8 cellular contexts compared by ENCODE assay signal in genomic region chr5:79229357-79230174, GRCh38. TPM values are rescaled to one million over a fixed set of nuclear protein-coding genes. Genes with fewer than 3 reads are reported as not detected.
DNase-seq lines count a peak whose midpoint lies in the region; ATAC-seq and TF ChIP-seq lines count a peak whose summit lies in the region.

No MANE protein-coding gene starts in this region.

- H3K27me3 Mint-ChIP-seq in activated T-cell treated with anti-CD3 and anti-CD28 coated beads, Interleukin-2, amount 50 U/mL, for 4 hours (ENCODE audit: low read depth): no peaks in the 10 kb centered on the region
- no peaks in the 10 kb centered on the region for H3K27me3 Mint-ChIP-seq in natural killer cell (ENCODE audit: low read depth in 2 of 2)

- no peaks in the 10 kb centered on the region for H3K36me3 Mint-ChIP-seq in activated T-cell treated with anti-CD3 and anti-CD28 coated beads, Interleukin-2, amount 50 U/mL, for 4 hours (ENCODE audit: insufficient read depth)
- H3K36me3 Mint-ChIP-seq in natural killer cell: no peaks in the 10 kb centered on the region

- no peak overlapping the region for H3K4me3 Mint-ChIP-seq in activated T-cell treated with anti-CD3 and anti-CD28 coated beads, Interleukin-2, amount 50 U/mL, for 4 hours
- no peak overlapping the region for H3K4me3 Mint-ChIP-seq in natural killer cell

- TF ChIP-seq CTCF in natural killer cell (IDR thresholded peaks at IDR 0.05): no peak

- intact Hi-C loops in natural killer cell (cut with micrococcal nuclease): loop anchor here (10.0 kb wide), 1 partner anchor 285 kb away; the partner anchor contains the start of gene HOMER1

- peaks cover 7% of the 10 kb centered on the region for H3K4me1 Mint-ChIP-seq in activated T-cell treated with anti-CD3 and anti-CD28 coated beads, Interleukin-2, amount 50 U/mL, for 4 hours (ENCODE audit: low read depth)
- H3K4me1 Mint-ChIP-seq in natural killer cell: no peaks in the 10 kb centered on the region

- peak; percentile 71 to 74 for ATAC-seq in activated T-cell treated with anti-CD3 and anti-CD28 coated beads, Interleukin-2, amount 50 U/mL, for 4 hours
- peak; percentile 65 for ATAC-seq in HG02840 (IDR thresholded peaks at IDR 0.05; ENCODE audit: low FRiP score, unreplicated experiment)
- peak; percentile 63 to 69 (median 66) for ATAC-seq in natural killer cell
- no peak for ATAC-seq in GM21528 (IDR thresholded peaks at IDR 0.05; ENCODE audit: low FRiP score, unreplicated experiment)
- ATAC-seq in GM19328 (IDR thresholded peaks at IDR 0.05; ENCODE audit: unreplicated experiment): no peak

- H3K9me3 Mint-ChIP-seq in activated T-cell treated with anti-CD3 and anti-CD28 coated beads, Interleukin-2, amount 50 U/mL, for 4 hours: no peaks in the 10 kb centered on the region
- no peaks in the 10 kb centered on the region for H3K9me3 Mint-ChIP-seq in natural killer cell

- no peak for DNase-seq in activated T-cell treated with anti-CD3 and anti-CD28 coated beads, Interleukin-2, amount 50 U/mL, for 4 hours
- DNase-seq in activated T-cell treated with anti-CD3 and anti-CD28 coated beads for 4 hours (no peak), RPMI8226 (peak; percentile 42), natural killer cell (no peak)
- no peak for DNase-seq in activated CD8-positive, alpha-beta memory T cell treated with anti-CD3 and anti-CD28 coated beads, Interleukin-2, amount 50 U/mL, for 4 hours

- peak overlapping the region in 1 of 2 donors; percentile 7 for H3K27ac Mint-ChIP-seq in natural killer cell

RNA-seq across cellular contexts. Expression of gene JMY, which starts 6.4 kb away (rescaled TPM):
- total RNA-seq in activated T-cell treated with anti-CD3 and anti-CD28 coated beads, Interleukin-2, amount 50 U/mL, for 4 hours: 1 to 10 TPM; 5.2 to 7.8 (median 5.7) TPM
- 10 to 100 TPM; 27.6 to 30.4 (median 28.7) TPM for total RNA-seq in natural killer cell

Comparison
In these comparisons a context has a peak if more than half of its experiments do, and no peak if none do; other contexts are left out.
1. ATAC-seq: peak in activated T-cell treated with anti-CD3 and anti-CD28 coated beads, Interleukin-2, amount 50 U/mL, for 4 hours (2 of 2), HG02840 (single experiment) and natural killer cell (3 of 3); none in GM21528 (single experiment) and GM19328 (single experiment).